8 cellular contexts compared by ENCODE assay signal in the genomic region with DNA sequence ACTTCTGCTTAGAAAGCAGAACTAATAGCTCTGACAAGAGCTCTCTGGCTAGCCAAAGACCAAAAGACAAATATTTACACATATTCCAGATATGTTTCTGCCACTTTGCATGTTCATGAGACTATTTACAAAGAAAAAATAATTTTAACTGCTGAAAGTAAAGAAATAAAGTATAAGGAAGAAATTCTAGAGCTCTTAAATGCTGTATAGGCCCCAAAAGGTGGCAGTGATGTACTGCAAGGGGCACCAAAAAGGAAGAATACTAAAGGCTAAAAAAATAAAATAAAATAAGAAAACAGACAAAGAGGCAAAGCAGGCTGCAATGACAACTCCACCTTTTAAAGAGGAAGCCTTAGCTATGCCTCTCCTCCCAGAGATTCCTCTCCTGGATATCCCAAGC. TPM values are rescaled to one million over a fixed set of nuclear protein-coding genes. Genes with fewer than 3 reads are reported as not detected.
DNase-seq lines count a peak whose midpoint lies in the region; ATAC-seq and TF ChIP-seq lines count a peak whose summit lies in the region.

No MANE protein-coding gene starts in this region.

- no peak overlapping the region for H3K27ac Mint-ChIP-seq in activated T-helper 2 cell treated with anti-CD3 and anti-CD28 coated beads, Interferon-gamma antibody, Interleukin-2, Interleukin-4, amounts not matched to agents 10 μg/mL and 5 μg/mL and 100 μg/mL, durations not matched to agents 14 hours and 24 hours and 36 hours

- no peak overlapping the region for H3K4me3 Mint-ChIP-seq in activated T-helper 2 cell treated with anti-CD3 and anti-CD28 coated beads, Interferon-gamma antibody, Interleukin-2, Interleukin-4, amounts not matched to agents 10 μg/mL and 5 μg/mL and 100 μg/mL, durations not matched to agents 14 hours and 24 hours and 36 hours (ENCODE audit: low read depth)

- TF ChIP-seq CTCF in 22Rv1 (IDR thresholded peaks at IDR 0.05) (peak; percentile 27), HFF-Myc (IDR thresholded peaks at IDR 0.05; ENCODE audit: low read depth, low read length, missing control alignments) (peak; percentile 29)

- H3K36me3 Mint-ChIP-seq in activated T-helper 2 cell treated with anti-CD3 and anti-CD28 coated beads, Interferon-gamma antibody, Interleukin-2, Interleukin-4, amounts not matched to agents 10 μg/mL and 5 μg/mL and 100 μg/mL, durations not matched to agents 14 hours and 24 hours and 36 hours (ENCODE audit: low read depth): peaks cover 4% of the 10 kb centered on the region

- no peak for DNase-seq in HFF-Myc (ENCODE audit: extremely low read depth, low read depth)
- DNase-seq in SW480 (ENCODE audit: low spot score): peak; percentile 69
- DNase-seq in inferior parietal cortex (ENCODE audit: extremely low spot score): peak; percentile 28
- no peak for DNase-seq in NCI-H2171 (lab: John Stamatoyannopoulos, UW)
- DNase-seq in sciatic nerve (ENCODE audit: low spot score): no peak
- no peak for DNase-seq in activated T-helper 2 cell treated with anti-CD3 and anti-CD28 coated beads, Interferon-gamma antibody, Interleukin-2, Interleukin-4, amounts not matched to agents 10 μg/mL and 5 μg/mL and 100 μg/mL, durations not matched to agents 14 hours and 24 hours and 36 hours (ENCODE audit: low spot score)
- no peak for DNase-seq in ecto neural progenitor cell (ENCODE audit: low spot score)

- peaks cover 19% of the 10 kb centered on the region for H3K27me3 Mint-ChIP-seq in activated T-helper 2 cell treated with anti-CD3 and anti-CD28 coated beads, Interferon-gamma antibody, Interleukin-2, Interleukin-4, amounts not matched to agents 10 μg/mL and 5 μg/mL and 100 μg/mL, durations not matched to agents 14 hours and 24 hours and 36 hours (ENCODE audit: low read depth)

- peak overlapping the region; percentile 93 for H3K27ac ChIP-seq in 22Rv1

- H3K9me3 Mint-ChIP-seq in activated T-helper 2 cell treated with anti-CD3 and anti-CD28 coated beads, Interferon-gamma antibody, Interleukin-2, Interleukin-4, amounts not matched to agents 10 μg/mL and 5 μg/mL and 100 μg/mL, durations not matched to agents 14 hours and 24 hours and 36 hours: peaks cover 5% of the 10 kb centered on the region

- no peak for ATAC-seq in sciatic nerve

- H3K4me1 Mint-ChIP-seq in activated T-helper 2 cell treated with anti-CD3 and anti-CD28 coated beads, Interferon-gamma antibody, Interleukin-2, Interleukin-4, amounts not matched to agents 10 μg/mL and 5 μg/mL and 100 μg/mL, durations not matched to agents 14 hours and 24 hours and 36 hours (ENCODE audit: low read depth): peaks cover 7% of the 10 kb centered on the region

- H3K4me3 ChIP-seq in HFF-Myc (replicated peaks; ENCODE audit: low read depth, low read length): no peak overlapping the region

- intact Hi-C loops in sciatic nerve (cut with DNase I): no loop called here
- intact Hi-C loops in activated T-helper 2 cell treated with anti-CD3 and anti-CD28 coated beads, Interferon-gamma antibody, Interleukin-2, Interleukin-4, amounts not matched to agents 10 μg/mL and 5 μg/mL and 100 μg/mL, durations not matched to agents 14 hours and 24 hours and 36 hours (cut with micrococcal nuclease): loop anchor here (10.0 kb wide), 1 partner anchor 152 kb away; a partner anchor contains a TSS

RNA-seq across cellular contexts. Expression of a gene that starts 23.0 kb away (rescaled TPM):
- 3.1 TPM for total RNA-seq in sciatic nerve
- total RNA-seq in activated T-helper 2 cell treated with anti-CD3 and anti-CD28 coated beads, Interferon-gamma antibody, Interleukin-2, Interleukin-4, amounts not matched to agents 10 μg/mL and 5 μg/mL and 100 μg/mL, durations not matched to agents 14 hours and 24 hours and 36 hours: 0.69 and 0.75 TPM in 2 replicates

RNA-seq across cellular contexts. Expression of a gene that starts 42.7 kb away (rescaled TPM):
- 0.85 TPM for total RNA-seq in sciatic nerve
- total RNA-seq in activated T-helper 2 cell treated with anti-CD3 and anti-CD28 coated beads, Interferon-gamma antibody, Interleukin-2, Interleukin-4, amounts not matched to agents 10 μg/mL and 5 μg/mL and 100 μg/mL, durations not matched to agents 14 hours and 24 hours and 36 hours: not detected in 2 replicates

RNA-seq across cellular contexts. Expression of a gene that starts 53.5 kb away (rescaled TPM):
- total RNA-seq in sciatic nerve: not detected
- total RNA-seq in activated T-helper 2 cell treated with anti-CD3 and anti-CD28 coated beads, Interferon-gamma antibody, Interleukin-2, Interleukin-4, amounts not matched to agents 10 μg/mL and 5 μg/mL and 100 μg/mL, durations not matched to agents 14 hours and 24 hours and 36 hours: not detected in 2 replicates

RNA-seq across cellular contexts. Expression of a gene that starts 59.2 kb away (rescaled TPM):
- 4.8 TPM for total RNA-seq in sciatic nerve
- total RNA-seq in activated T-helper 2 cell treated with anti-CD3 and anti-CD28 coated beads, Interferon-gamma antibody, Interleukin-2, Interleukin-4, amounts not matched to agents 10 μg/mL and 5 μg/mL and 100 μg/mL, durations not matched to agents 14 hours and 24 hours and 36 hours: 3.3 and 3.5 TPM in 2 replicates

Comparison
In these comparisons a context has a peak if more than half of its experiments do, and no peak if none do; other contexts are left out.
1. DNase-seq: peak in SW480 (single experiment) and inferior parietal cortex (single experiment); none in HFF-Myc (single experiment), NCI-H2171 (single experiment), sciatic nerve (single experiment), activated T-helper 2 cell treated with anti-CD3 and anti-CD28 coated beads, Interferon-gamma antibody, Interleukin-2, Interleukin-4, amounts not matched to agents 10 μg/mL and 5 μg/mL and 100 μg/mL, durations not matched to agents 14 hours and 24 hours and 36 hours (single experiment) and ecto neural progenitor cell (single experiment).